Comparison of ENCODE assay signal across 23 cellular contexts in genomic region chr22:43951966-43952365, GRCh38. TPM values are rescaled to one million over a fixed set of nuclear protein-coding genes. Genes with fewer than 3 reads are reported as not detected.
"Had no signal": no experiment of that assay in that cellular context is flagged by ENCODE, and none has a peak within 500 bp of the region (broad histone marks: within the 10 kb centered on the region; RNA-seq: fewer than 3 reads in every experiment).

No MANE protein-coding gene starts in this region.

- H3K27ac ChIP-seq: ovary, right atrium auricular region, sigmoid colon, skin epidermis, testis, tibial nerve, upper lobe of right lung, vagina had no signal

- H3K4me3 ChIP-seq: lung, ovary, right atrium auricular region, sigmoid colon, skin epidermis, testis, tibial nerve, upper lobe of right lung, vagina had no signal

- H3K9me3 Mint-ChIP-seq: nephron progenitor cell; stimulated activated naive B cell treated with anti-CD40 and anti-IgM and Interleukin-4, amounts not matched to agents 10 μg/mL and 1 μg/mL and 100 μg/mL, for 72 hours; stimulated activated naive CD8-positive, alpha-beta T cell treated with anti-CD3 and anti-CD28 coated beads, Interleukin-15, amount 100 ng/mL, for 72 hours had no signal

- H3K27ac Mint-ChIP-seq: naive thymus-derived CD4-positive, alpha-beta T cell; stimulated activated naive B cell treated with anti-CD40 and anti-IgM and Interleukin-4, amounts not matched to agents 10 μg/mL and 1 μg/mL and 100 μg/mL, for 72 hours; stimulated activated naive CD8-positive, alpha-beta T cell treated with anti-CD3 and anti-CD28 coated beads, Interleukin-15, amount 100 ng/mL, for 72 hours had no signal

- FAIRE-seq: colon, endometrium, kidney had no signal

- H3K36me3 ChIP-seq: ovary, right atrium auricular region, sigmoid colon, tibial nerve, upper lobe of right lung, vagina had no signal

- H3K4me3 Mint-ChIP-seq: naive thymus-derived CD4-positive, alpha-beta T cell; nephron progenitor cell; stimulated activated naive B cell treated with anti-CD40 and anti-IgM and Interleukin-4, amounts not matched to agents 10 μg/mL and 1 μg/mL and 100 μg/mL, for 72 hours; stimulated activated naive CD8-positive, alpha-beta T cell treated with anti-CD3 and anti-CD28 coated beads, Interleukin-15, amount 100 ng/mL, for 72 hours had no signal

- H3K27me3 ChIP-seq: ovary, right atrium auricular region, testis, upper lobe of right lung, vagina had no signal

- ATAC-seq: esophagus mucosa; left cardiac atrium; left ventricle myocardium superior; naive thymus-derived CD4-positive, alpha-beta T cell; stimulated activated naive B cell treated with anti-CD40 and anti-IgM and Interleukin-4, amounts not matched to agents 10 μg/mL and 1 μg/mL and 100 μg/mL, for 72 hours; stimulated activated naive CD8-positive, alpha-beta T cell treated with anti-CD3 and anti-CD28 coated beads, Interleukin-15, amount 100 ng/mL, for 72 hours; upper lobe of right lung had no signal

- H3K9me3 ChIP-seq: ovary, right atrium auricular region, sigmoid colon, testis, tibial nerve, upper lobe of right lung, vagina had no signal

- DNase-seq: effector CD4-positive, alpha-beta T cell; kidney; left cardiac atrium; left ventricle myocardium superior; naive thymus-derived CD4-positive, alpha-beta T cell; nephron progenitor cell; ovary; sigmoid colon; stimulated activated CD4-positive, alpha-beta T cell treated with anti-CD3 and anti-CD28 coated beads, Interleukin-2, amount 100 ng/mL, for 24 hours; stimulated activated CD4-positive, alpha-beta T cell treated with anti-CD3 and anti-CD28 coated beads, Interleukin-4, amount 100 ng/mL, for 4 hours; stimulated activated naive B cell treated with anti-CD40 and anti-IgM and Interleukin-4, amounts not matched to agents 10 μg/mL and 1 μg/mL and 100 μg/mL, for 72 hours; stimulated activated naive CD8-positive, alpha-beta T cell treated with anti-CD3 and anti-CD28 coated beads, Interleukin-15, amount 100 ng/mL, for 72 hours; testis; upper lobe of right lung had no signal

RNA-seq across cellular contexts. Expression of gene PNPLA3, which starts 28.4 kb away (rescaled TPM):
- total RNA-seq: mononuclear cell, sigmoid colon, vagina had no signal
- polyA plus RNA-seq: naive thymus-derived CD4-positive, alpha-beta T cell had no signal
